ENCODE assay signal across 22 cellular contexts in the genomic region with DNA sequence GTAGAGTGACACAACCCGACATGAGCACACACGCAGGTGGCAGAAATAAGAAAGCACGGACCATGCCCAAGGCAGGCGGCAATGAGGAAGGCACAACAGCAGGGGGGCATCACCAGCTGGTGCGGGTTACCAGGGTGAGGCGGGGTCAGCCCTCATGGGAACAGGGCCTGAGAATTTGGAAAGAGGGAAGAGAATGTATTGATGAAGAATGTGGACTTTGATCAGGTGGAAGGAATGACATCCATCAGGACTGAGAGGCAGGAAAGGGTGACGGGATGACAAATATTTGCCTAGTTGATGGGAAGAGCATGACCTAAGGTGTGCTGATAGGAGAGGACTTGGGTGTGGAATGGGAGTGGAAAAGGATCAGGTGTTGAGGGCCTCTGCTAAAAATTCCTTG.
"Had no signal": no experiment of that assay in that cellular context is flagged by ENCODE, and none has a peak within 500 bp of the region (broad histone marks: within the 10 kb centered on the region; RNA-seq: fewer than 3 reads in every experiment).

No MANE protein-coding gene starts in this region.

- H3K4me3 Mint-ChIP-seq: activated CD4-positive, alpha-beta T cell treated with anti-CD3 and anti-CD28 coated beads, Interleukin-2, amount 10 ng/mL, durations not matched to agents 24 days and 14 days; activated CD8-positive, alpha-beta T cell treated with anti-CD3 and anti-CD28 coated beads, Interleukin-2, amount 10 ng/mL, durations not matched to agents 7 days and 5 days; activated naive CD4-positive, alpha-beta T cell treated with anti-CD3 and anti-CD28 coated beads for 36 hours; activated naive CD8-positive, alpha-beta T cell treated with anti-CD3 and anti-CD28 coated beads, Interleukin-2, amount 50 U/mL, for 24 hours; activated T-cell treated with anti-CD3 and anti-CD28 coated beads, Interleukin-2, amount 50 U/mL, for 24 hours; naive thymus-derived CD4-positive, alpha-beta T cell; neural progenitor cell had no signal

- H3K9me3 ChIP-seq: left ventricle myocardium inferior, psoas muscle, thyroid gland, vagina had no signal

- H3K4me1 ChIP-seq: left ventricle myocardium inferior, psoas muscle, thyroid gland, vagina had no signal

- H3K27ac ChIP-seq: brain microvascular endothelial cell, coronary artery, left ventricle myocardium inferior, neural progenitor cell, psoas muscle, thyroid gland, vagina had no signal

- H3K9ac ChIP-seq: neural progenitor cell had no signal

- H3K27ac Mint-ChIP-seq: activated CD4-positive, alpha-beta T cell treated with anti-CD3 and anti-CD28 coated beads, Interleukin-2, amount 10 ng/mL, durations not matched to agents 24 days and 14 days; activated CD8-positive, alpha-beta T cell treated with anti-CD3 and anti-CD28 coated beads, Interleukin-2, amount 10 ng/mL, durations not matched to agents 7 days and 5 days; activated naive CD4-positive, alpha-beta T cell treated with anti-CD3 and anti-CD28 coated beads for 36 hours; activated naive CD8-positive, alpha-beta T cell treated with anti-CD3 and anti-CD28 coated beads, Interleukin-2, amount 50 U/mL, for 24 hours; activated T-cell treated with anti-CD3 and anti-CD28 coated beads, Interleukin-2, amount 50 U/mL, for 24 hours; activated T-helper 2 cell treated with anti-CD3 and anti-CD28 coated beads, Interferon-gamma antibody, Interleukin-2, Interleukin-4, amounts not matched to agents 10 μg/mL and 5 μg/mL and 100 μg/mL, durations not matched to agents 14 hours and 24 hours and 36 hours; neural progenitor cell had no signal

- H3K27me3 Mint-ChIP-seq: activated CD4-positive, alpha-beta T cell treated with anti-CD3 and anti-CD28 coated beads, Interleukin-2, amount 10 ng/mL, durations not matched to agents 24 days and 14 days; activated naive CD8-positive, alpha-beta T cell treated with anti-CD3 and anti-CD28 coated beads, Interleukin-2, amount 50 U/mL, for 24 hours; activated T-cell treated with anti-CD3 and anti-CD28 coated beads, Interleukin-2, amount 50 U/mL, for 24 hours; naive thymus-derived CD4-positive, alpha-beta T cell had no signal

- H3K4me1 Mint-ChIP-seq: activated naive CD8-positive, alpha-beta T cell treated with anti-CD3 and anti-CD28 coated beads, Interleukin-2, amount 50 U/mL, for 24 hours had no signal

- ATAC-seq: activated CD8-positive, alpha-beta T cell treated with anti-CD3 and anti-CD28 coated beads, Interleukin-2, amount 10 ng/mL, durations not matched to agents 7 days and 5 days; activated naive CD8-positive, alpha-beta T cell treated with anti-CD3 and anti-CD28 coated beads, Interleukin-2, amount 50 U/mL, for 24 hours; naive thymus-derived CD4-positive, alpha-beta T cell; psoas muscle; right cardiac atrium had no signal

- H3K36me3 ChIP-seq: brain microvascular endothelial cell, neural progenitor cell, thyroid gland, vagina had no signal

- DNase-seq: activated CD4-positive, alpha-beta T cell treated with anti-CD3 and anti-CD28 coated beads, Interleukin-2, amount 10 ng/mL, durations not matched to agents 24 days and 14 days; activated CD4-positive, CD25-positive, alpha-beta regulatory T cell; activated CD8-positive, alpha-beta T cell treated with anti-CD3 and anti-CD28 coated beads, Interleukin-2, amount 10 ng/mL, durations not matched to agents 7 days and 5 days; activated naive CD4-positive, alpha-beta T cell treated with anti-CD3 and anti-CD28 coated beads for 36 hours; activated naive CD8-positive, alpha-beta T cell treated with anti-CD3 and anti-CD28 coated beads, Interleukin-2, amount 50 U/mL, for 24 hours; activated T-cell treated with anti-CD3 and anti-CD28 coated beads, Interleukin-2, amount 50 U/mL, for 24 hours; aorta; brain microvascular endothelial cell; erythroblast; foreskin melanocyte; glutamatergic neuron; left ventricle myocardium inferior; naive thymus-derived CD4-positive, alpha-beta T cell; psoas muscle; right cardiac atrium; stimulated activated CD4-positive, alpha-beta T cell treated with anti-CD3 and anti-CD28 coated beads, Interleukin-4, amount 100 ng/mL, for 4 hours; stimulated activated naive CD4-positive, alpha-beta T cell treated with Interleukin-2 at 50 U/mL for 16 hours; thyroid gland had no signal

- H3K4me3 ChIP-seq: coronary artery, left ventricle myocardium inferior, neural progenitor cell, psoas muscle, thyroid gland, vagina had no signal

- H3K9me3 Mint-ChIP-seq: activated naive CD4-positive, alpha-beta T cell treated with anti-CD3 and anti-CD28 coated beads for 36 hours; activated naive CD8-positive, alpha-beta T cell treated with anti-CD3 and anti-CD28 coated beads, Interleukin-2, amount 50 U/mL, for 24 hours; activated T-cell treated with anti-CD3 and anti-CD28 coated beads, Interleukin-2, amount 50 U/mL, for 24 hours; activated T-helper 2 cell treated with anti-CD3 and anti-CD28 coated beads, Interferon-gamma antibody, Interleukin-2, Interleukin-4, amounts not matched to agents 10 μg/mL and 5 μg/mL and 100 μg/mL, durations not matched to agents 14 hours and 24 hours and 36 hours had no signal

- H3K27me3 ChIP-seq: brain microvascular endothelial cell, neural progenitor cell, thyroid gland, vagina had no signal
